14 cellular contexts compared by ENCODE assay signal in the genomic region with DNA sequence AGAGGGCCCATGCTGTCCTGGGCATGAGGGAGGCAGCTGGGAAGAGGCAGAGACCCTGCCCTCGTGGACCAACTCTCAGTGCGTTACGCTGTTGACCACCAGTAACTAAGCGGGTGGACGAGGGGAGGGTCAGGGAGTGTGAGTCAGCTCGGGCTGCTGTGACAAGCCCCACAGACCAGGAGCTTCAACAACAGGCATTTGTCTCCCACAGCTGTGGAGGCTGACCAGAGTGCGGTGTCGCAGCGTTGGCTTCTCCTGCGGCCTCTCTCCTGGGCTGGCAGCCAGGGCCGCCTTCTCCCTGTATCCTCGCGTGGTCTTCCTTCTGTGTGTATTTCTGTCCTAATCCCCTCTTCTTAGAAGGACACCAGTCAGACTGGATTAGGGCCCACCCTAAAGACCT. TPM values are rescaled to one million over a fixed set of nuclear protein-coding genes. Genes with fewer than 3 reads are reported as not detected.
DNase-seq lines count a peak whose midpoint lies in the region; ATAC-seq and TF ChIP-seq lines count a peak whose summit lies in the region.
"Had no signal": no experiment of that assay in that cellular context is flagged by ENCODE, and none has a peak within 500 bp of the region (broad histone marks: within the 10 kb centered on the region; RNA-seq: fewer than 3 reads in every experiment).

No MANE protein-coding gene starts in this region.

- H2AFZ ChIP-seq in osteoblast (ENCODE audit: low read length) (no peak overlapping the region), neural progenitor cell (replicated peaks) (no peak overlapping the region)

- H3K27me3 ChIP-seq in CD4-positive, alpha-beta T cell (ENCODE audit: control insufficient read depth, insufficient read depth, low read length) = no peaks in the 10 kb centered on the region
- H3K27me3 ChIP-seq in osteoblast (ENCODE audit: insufficient read depth, low read length) (peaks cover 3% of the 10 kb centered on the region), neural progenitor cell (no peaks in the 10 kb centered on the region)
- H3K27me3 ChIP-seq: BE2C had no signal

- no peaks in the 10 kb centered on the region for H3K27me3 Mint-ChIP-seq in CD4-positive, alpha-beta T cell
- peaks cover 4% of the 10 kb centered on the region for H3K27me3 Mint-ChIP-seq in neural progenitor cell (ENCODE audit: insufficient read depth, low read depth)
- no peaks in the 10 kb centered on the region; the same call in 1 of the 2 replicates for H3K27me3 Mint-ChIP-seq in WTC11 (ENCODE audit: low read depth)
- no peaks in the 10 kb centered on the region for H3K27me3 Mint-ChIP-seq in activated CD4-positive, alpha-beta memory T cell treated with anti-CD3 and anti-CD28 coated beads, Interleukin-2, amount 10 ng/mL, durations not matched to agents 7 days and 5 days

- no peaks in the 10 kb centered on the region for H3K36me3 ChIP-seq in osteoblast (ENCODE audit: insufficient read depth, low read length)
- H3K36me3 ChIP-seq in neural progenitor cell = no peaks in the 10 kb centered on the region
- H3K36me3 ChIP-seq: BE2C had no signal

- no peak overlapping the region for H3K9ac ChIP-seq in neural progenitor cell
- H3K9ac ChIP-seq: KMS-11 had no signal

- CTCF ChIA-PET in CD4-positive, alpha-beta T cell (lab: Charles Lee) = interaction anchor here (4.4 to 7.6 kb wide), 3 partner anchors 10 to 44 kb away, joined by 28 to 56 read pairs (median 47); no protein-coding TSS in a partner anchor
- CTCF ChIA-PET in WTC11 (lab: Charles Lee) = interaction anchor here (0.6 to 2.3 kb wide), 4 partner anchors 13 to 44 kb away, joined by 3 to 10 read pairs (median 4); no protein-coding TSS in a partner anchor
- CTCF ChIA-PET in activated CD4-positive, alpha-beta memory T cell treated with anti-CD3 and anti-CD28 coated beads, Interleukin-2, amount 10 ng/mL, durations not matched to agents 7 days and 5 days (lab: Charles Lee) = interaction anchor here (3.0 to 6.3 kb wide), 4 partner anchors 14 to 236 kb away, joined by 11 to 123 read pairs (median 48); partner anchors contain the start of gene COPG1

- no peaks in the 10 kb centered on the region for H3K4me1 ChIP-seq in osteoblast (ENCODE audit: insufficient read depth, low read length)
- H3K4me1 ChIP-seq in neural progenitor cell = peaks cover 22% of the 10 kb centered on the region

- intact Hi-C loops in CD4-positive, alpha-beta T cell (cut with DNase I, micrococcal nuclease) = no loop called here
- intact Hi-C loops in left cardiac atrium (cut with DNase I) = no loop called here

- H3K79me2 ChIP-seq in osteoblast (ENCODE audit: insufficient read depth, low read length) (no peaks in the 10 kb centered on the region), neural progenitor cell (ENCODE audit: low read depth) (no peaks in the 10 kb centered on the region)

- H3K9me3 ChIP-seq in CD4-positive, alpha-beta T cell (ENCODE audit: control insufficient read depth, low read length) = no peaks in the 10 kb centered on the region
- no peaks in the 10 kb centered on the region for H3K9me3 ChIP-seq in osteoblast (ENCODE audit: low read depth, low read length)
- no peaks in the 10 kb centered on the region for H3K9me3 ChIP-seq in neural progenitor cell (ENCODE audit: low read depth)
- H3K9me3 ChIP-seq: BE2C had no signal

- H3K27ac Mint-ChIP-seq in CD4-positive, alpha-beta T cell = peak overlapping the region; percentile 80
- peak overlapping the region; percentile 86 to 95 for H3K27ac Mint-ChIP-seq in activated naive CD4-positive, alpha-beta T cell treated with anti-CD3 and anti-CD28 coated beads, Interleukin-2, amount 50 U/mL, for 72 hours
- H3K27ac Mint-ChIP-seq in neural progenitor cell (no peak overlapping the region), WTC11 (no peak overlapping the region)
- no peak overlapping the region for H3K27ac Mint-ChIP-seq in activated CD4-positive, alpha-beta memory T cell treated with anti-CD3 and anti-CD28 coated beads, Interleukin-2, amount 10 ng/mL, durations not matched to agents 7 days and 5 days

- ATAC-seq in CD4-positive, alpha-beta T cell (ENCODE audit: poor library complexity) = no peak
- ATAC-seq in activated naive CD4-positive, alpha-beta T cell treated with anti-CD3 and anti-CD28 coated beads, Interleukin-2, amount 50 U/mL, for 72 hours = no peak
- ATAC-seq in left cardiac atrium = peak; percentile 25 to 58
- ATAC-seq in WTC11 = no peak

- H3K27ac ChIP-seq in CD4-positive, alpha-beta T cell (ENCODE audit: low read depth, low read length) = no peak overlapping the region
- H3K27ac ChIP-seq in osteoblast (ENCODE audit: low read depth, low read length) (no peak overlapping the region), neural progenitor cell (no peak overlapping the region)
- H3K27ac ChIP-seq: KMS-11 had no signal

- H3K4me2 ChIP-seq in osteoblast (ENCODE audit: insufficient read depth, low read length) (no peak overlapping the region), neural progenitor cell (no peak overlapping the region)
- H3K4me2 ChIP-seq: KMS-11 had no signal

- peaks cover 7% of the 10 kb centered on the region for H3F3A ChIP-seq in neural progenitor cell (ENCODE audit: low read depth)

- H3K4me3 ChIP-seq in osteoblast (ENCODE audit: insufficient read depth, low read length) (no peak overlapping the region), neural progenitor cell (no peak overlapping the region)

- H4K20me1 ChIP-seq in osteoblast (ENCODE audit: insufficient read depth, low read length) (no peaks in the 10 kb centered on the region), neural progenitor cell (ENCODE audit: low read depth) (no peaks in the 10 kb centered on the region)

- TF ChIP-seq CTCF in CD4-positive, alpha-beta T cell (IDR thresholded peaks at IDR 0.05) = no peak
- TF ChIP-seq CTCF in osteoblast (IDR thresholded peaks at IDR 0.05; ENCODE audit: extremely low read depth, low read depth, low read length) (no peak), GM13977 (IDR thresholded peaks at IDR 0.05; ENCODE audit: extremely low read depth, insufficient read depth, missing control alignments) (no peak), neural progenitor cell (IDR thresholded peaks at IDR 0.05) (no peak), WTC11 (IDR thresholded peaks at IDR 0.05) (no peak)

- H3K4me3 Mint-ChIP-seq in CD4-positive, alpha-beta T cell = no peak overlapping the region
- H3K4me3 Mint-ChIP-seq in neural progenitor cell (no peak overlapping the region), WTC11 (no peak overlapping the region)
- no peak overlapping the region for H3K4me3 Mint-ChIP-seq in activated CD4-positive, alpha-beta memory T cell treated with anti-CD3 and anti-CD28 coated beads, Interleukin-2, amount 10 ng/mL, durations not matched to agents 7 days and 5 days

- in situ Hi-C loops in GM13977 (cut with MboI; ENCODE audit: low pct_unique_long_range_greater_than_20kb, low sequenced_read_pairs, unreplicated experiment) = no loop called here

- H3K9me3 Mint-ChIP-seq in CD4-positive, alpha-beta T cell = no peaks in the 10 kb centered on the region
- H3K9me3 Mint-ChIP-seq in activated naive CD4-positive, alpha-beta T cell treated with anti-CD3 and anti-CD28 coated beads, Interleukin-2, amount 50 U/mL, for 72 hours = peaks cover 0 to 3% of the 10 kb centered on the region in 2 donors
- H3K9me3 Mint-ChIP-seq in neural progenitor cell = no peaks in the 10 kb centered on the region
- H3K9me3 Mint-ChIP-seq in WTC11 = peaks cover 4% of the 10 kb centered on the region; the same call in 1 of the 2 replicates
- H3K9me3 Mint-ChIP-seq in activated CD4-positive, alpha-beta memory T cell treated with anti-CD3 and anti-CD28 coated beads, Interleukin-2, amount 10 ng/mL, durations not matched to agents 7 days and 5 days = no peaks in the 10 kb centered on the region

- peaks cover 45% of the 10 kb centered on the region for H3K4me1 Mint-ChIP-seq in CD4-positive, alpha-beta T cell (ENCODE audit: low read depth)
- H3K4me1 Mint-ChIP-seq in neural progenitor cell (peaks cover 51% of the 10 kb centered on the region), WTC11 (peaks cover 7% of the 10 kb centered on the region)
- peaks cover 37% of the 10 kb centered on the region for H3K4me1 Mint-ChIP-seq in activated CD4-positive, alpha-beta memory T cell treated with anti-CD3 and anti-CD28 coated beads, Interleukin-2, amount 10 ng/mL, durations not matched to agents 7 days and 5 days

- POLR2A ChIA-PET in CD4-positive, alpha-beta T cell (lab: Charles Lee) = interaction anchor here (1.4 to 3.9 kb wide), 4 partner anchors 13 to 235 kb away, joined by 4 to 90 read pairs (median 24); partner anchors contain the start of genes CFAP92, COPG1 and RAB43
- POLR2A ChIA-PET in WTC11 (lab: Charles Lee) = no interaction called here
- POLR2A ChIA-PET in activated CD4-positive, alpha-beta memory T cell treated with anti-CD3 and anti-CD28 coated beads, Interleukin-2, amount 10 ng/mL, durations not matched to agents 7 days and 5 days (lab: Charles Lee) = interaction anchor here (0.7 to 3.8 kb wide), 6 partner anchors 9 to 236 kb away, joined by 3 to 25 read pairs (median 3); partner anchors contain the start of gene COPG1

- no peaks in the 10 kb centered on the region for H3K36me3 Mint-ChIP-seq in CD4-positive, alpha-beta T cell (ENCODE audit: low read depth)
- H3K36me3 Mint-ChIP-seq in activated naive CD4-positive, alpha-beta T cell treated with anti-CD3 and anti-CD28 coated beads, Interleukin-2, amount 50 U/mL, for 72 hours = no peaks in the 10 kb centered on the region
- H3K36me3 Mint-ChIP-seq in neural progenitor cell (peaks cover 38% of the 10 kb centered on the region), WTC11 (no peaks in the 10 kb centered on the region)
- no peaks in the 10 kb centered on the region for H3K36me3 Mint-ChIP-seq in activated CD4-positive, alpha-beta memory T cell treated with anti-CD3 and anti-CD28 coated beads, Interleukin-2, amount 10 ng/mL, durations not matched to agents 7 days and 5 days (ENCODE audit: low read depth)
- H3K36me3 Mint-ChIP-seq: naive B cell had no signal

- no peak for DNase-seq in CD4-positive, alpha-beta T cell
- DNase-seq in activated naive CD4-positive, alpha-beta T cell treated with anti-CD3 and anti-CD28 coated beads, Interleukin-2, amount 50 U/mL, for 72 hours (ENCODE audit: low spot score in 2 of 2) = no peak
- DNase-seq in left cardiac atrium = no peak
- peak; percentile 47 for DNase-seq in osteoblast (ENCODE audit: insufficient read length, low spot score, missing footprints)
- DNase-seq in GM13977 (ENCODE audit: low spot score) = no peak
- DNase-seq in neural progenitor cell (ENCODE audit: low spot score) = no peak
- no peak for DNase-seq in WTC11 (ENCODE audit: low spot score)
- no peak for DNase-seq in activated CD4-positive, alpha-beta memory T cell treated with anti-CD3 and anti-CD28 coated beads, Interleukin-2, amount 10 ng/mL, durations not matched to agents 7 days and 5 days
- DNase-seq: BE2C; naive B cell; NCI-H2029; stimulated activated CD4-positive, alpha-beta T cell treated with anti-CD3 and anti-CD28 coated beads, Interleukin-12 subunit alpha, Interleukin-12 subunit beta, amount 100 ng/mL, for 4 hours had no signal

RNA-seq across cellular contexts. Expression of gene EFCC1, which starts 13.0 kb away (rescaled TPM):
- under 1 TPM; 0.22 to 0.25 TPM for total RNA-seq in CD4-positive, alpha-beta T cell
- total RNA-seq in activated naive CD4-positive, alpha-beta T cell treated with anti-CD3 and anti-CD28 coated beads, Interleukin-2, amount 50 U/mL, for 72 hours = under 1 TPM in 1 of 2 donors, not detected in 1; 0.18 TPM
- 1 to 10 TPM; 1.1 to 2.3 TPM for total RNA-seq in left cardiac atrium
- total RNA-seq in osteoblast = not detected in 2 replicates
- total RNA-seq in neural progenitor cell (ENCODE audit: low replicate concordance) = 1.1 and 1.5 TPM in 2 replicates
- 0.16 to 0.31 TPM (median 0.16 TPM) in 3 replicates for total RNA-seq in WTC11 (2021)
- not detected for total RNA-seq in activated CD4-positive, alpha-beta memory T cell treated with anti-CD3 and anti-CD28 coated beads, Interleukin-2, amount 10 ng/mL, durations not matched to agents 7 days and 5 days
- total RNA-seq: epithelial cell of proximal tubule had no signal

RNA-seq across cellular contexts. Expression of gene CFAP92, which starts 20.3 kb away (rescaled TPM):
- under 1 TPM; 0.19 to 0.45 TPM for total RNA-seq in CD4-positive, alpha-beta T cell
- total RNA-seq in activated naive CD4-positive, alpha-beta T cell treated with anti-CD3 and anti-CD28 coated beads, Interleukin-2, amount 50 U/mL, for 72 hours = under 1 TPM in 1 of 2 donors, not detected in 1; 0.45 TPM
- under 1 TPM; 0.29 to 0.73 TPM for total RNA-seq in left cardiac atrium
- not detected in 2 replicates for total RNA-seq in osteoblast
- 5.3 and 5.5 TPM in 2 replicates for total RNA-seq in neural progenitor cell (ENCODE audit: low replicate concordance)
- total RNA-seq in WTC11 (2021) = 2.3 to 2.9 TPM (median 2.6 TPM) in 3 replicates
- total RNA-seq in activated CD4-positive, alpha-beta memory T cell treated with anti-CD3 and anti-CD28 coated beads, Interleukin-2, amount 10 ng/mL, durations not matched to agents 7 days and 5 days = under 1 TPM in 1 of 2 experiments, not detected in 1; 0.15 TPM
- total RNA-seq: epithelial cell of proximal tubule had no signal

RNA-seq across cellular contexts. Expression of gene GP9, which starts 46.4 kb away (rescaled TPM):
- total RNA-seq in CD4-positive, alpha-beta T cell = not detected
- not detected for total RNA-seq in activated naive CD4-positive, alpha-beta T cell treated with anti-CD3 and anti-CD28 coated beads, Interleukin-2, amount 50 U/mL, for 72 hours
- total RNA-seq in left cardiac atrium (under 1 TPM in 1 of 2 donors, not detected in 1; 0.29 TPM), osteoblast (not detected in 2 replicates), neural progenitor cell (ENCODE audit: low replicate concordance) (not detected in 2 replicates), WTC11 (2021) (not detected in 3 replicates)
- total RNA-seq in activated CD4-positive, alpha-beta memory T cell treated with anti-CD3 and anti-CD28 coated beads, Interleukin-2, amount 10 ng/mL, durations not matched to agents 7 days and 5 days = not detected
- total RNA-seq: epithelial cell of proximal tubule had no signal

Comparison
In these comparisons a context has a peak if more than half of its experiments do, and no peak if none do; other contexts are left out.
1. ATAC-seq: peak in left cardiac atrium (2 of 2); none in CD4-positive, alpha-beta T cell (single experiment), activated naive CD4-positive, alpha-beta T cell treated with anti-CD3 and anti-CD28 coated beads, Interleukin-2, amount 50 U/mL, for 72 hours (0 of 2) and WTC11 (single experiment).
2. H3K27ac Mint-ChIP-seq: peak in CD4-positive, alpha-beta T cell (single experiment) and activated naive CD4-positive, alpha-beta T cell treated with anti-CD3 and anti-CD28 coated beads, Interleukin-2, amount 50 U/mL, for 72 hours (2 of 2); none in neural progenitor cell (single experiment), WTC11 (single experiment) and activated CD4-positive, alpha-beta memory T cell treated with anti-CD3 and anti-CD28 coated beads, Interleukin-2, amount 10 ng/mL, durations not matched to agents 7 days and 5 days (single experiment).